3 cellular contexts compared by ENCODE assay signal in genomic region chr12:124756730-124757129, GRCh38.
TF ChIP-seq lines count a peak whose summit lies in the region.

No MANE protein-coding gene starts in this region.

TF ChIP-seq in IMR-90, 13 proteins besides CTCF, POLR2A, EP300 and RAD21 (continued from another document):
- 0 out of 2 replicates have a peak, but pooled peaks have one; percentile 43 for TF ChIP-seq CEBPB (IDR thresholded peaks at IDR 0.05; ENCODE audit: low read depth, low read length)

TF ChIP-seq in endothelial cell of umbilical vein, 7 proteins besides CTCF, POLR2A, EP300 and RAD21 (continued from another document):
- TF ChIP-seq EZH2 (IDR thresholded peaks at IDR 0.05; ENCODE audit: borderline replicate concordance, low read depth, low read length, severe bottlenecking) (no peak), JUN (IDR thresholded peaks at IDR 0.05; ENCODE audit: borderline replicate concordance, insufficient read depth, insufficient read length, low read depth) (no peak), MAX (IDR thresholded peaks at IDR 0.05; ENCODE audit: insufficient read depth, insufficient read length) (no peak), POLR2AphosphoS5 (IDR thresholded peaks at IDR 0.05; ENCODE audit: insufficient read depth, low read depth, low read length) (no peak), GATA2 (IDR thresholded peaks at IDR 0.05; ENCODE audit: insufficient read depth, insufficient read length, low read depth, low read length) (no peak), MYC (IDR thresholded peaks at IDR 0.05; ENCODE audit: low read depth, low read length) (no peak)

TF ChIP-seq in GM12891, 5 proteins besides CTCF, POLR2A, EP300 and RAD21:
- TF ChIP-seq POU2F2 (IDR thresholded peaks at IDR 0.05; ENCODE audit: low read depth, low read length) (no peak), SPI1 (IDR thresholded peaks at IDR 0.05; ENCODE audit: low read depth, low read length) (no peak), POLR2AphosphoS5 (IDR thresholded peaks at IDR 0.05; ENCODE audit: low read depth, low read length) (no peak), TAF1 (IDR thresholded peaks at IDR 0.05; ENCODE audit: low read depth, low read length) (no peak), PAX5 (IDR thresholded peaks at IDR 0.05; ENCODE audit: insufficient read depth, low read length, severe bottlenecking) (no peak)
